17 cellular contexts compared by ENCODE assay signal in the genomic region with DNA sequence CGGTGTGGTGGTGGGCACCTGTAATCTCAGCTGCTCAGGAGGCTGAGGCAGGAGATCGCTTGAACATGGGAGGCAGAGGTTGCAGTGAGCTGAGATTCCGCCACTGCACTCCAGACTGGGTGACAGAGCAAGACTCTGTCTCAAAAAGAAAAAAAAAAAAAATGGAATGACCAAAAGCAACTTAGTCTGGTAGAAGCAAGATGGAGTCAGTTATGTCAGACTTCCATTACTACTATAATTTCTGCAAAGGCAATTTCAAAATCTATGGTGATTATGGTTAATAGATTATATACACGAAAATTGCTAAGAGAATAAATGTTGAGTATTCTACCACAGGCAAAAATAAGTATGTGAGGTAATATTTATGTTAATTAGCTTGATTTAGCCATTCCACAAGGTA. TPM values are rescaled to one million over a fixed set of nuclear protein-coding genes. Genes with fewer than 3 reads are reported as not detected.
DNase-seq lines count a peak whose midpoint lies in the region; ATAC-seq and TF ChIP-seq lines count a peak whose summit lies in the region.
"Had no signal": no experiment of that assay in that cellular context is flagged by ENCODE, and none has a peak within 500 bp of the region (broad histone marks: within the 10 kb centered on the region; RNA-seq: fewer than 3 reads in every experiment).

No MANE protein-coding gene starts in this region.

- TF ChIP-seq CTCF in WTC11 (IDR thresholded peaks at IDR 0.05), result no peak
- no peak for TF ChIP-seq CTCF in endodermal cell (conservative IDR thresholded peaks at IDR 0.05)

- H3K9me3 ChIP-seq in HUES48 (ENCODE audit: control insufficient read depth, insufficient read depth, low read length) (no peaks in the 10 kb centered on the region), endodermal cell (ENCODE audit: control insufficient read depth, low read length) (peaks cover 51% of the 10 kb centered on the region)
- H3K9me3 ChIP-seq: A549, Caco-2 had no signal

- H3K27me3 Mint-ChIP-seq in WTC11 (ENCODE audit: low read depth) (no peaks in the 10 kb centered on the region), endodermal cell (ENCODE audit: insufficient read depth) (no peaks in the 10 kb centered on the region)
- H3K27me3 Mint-ChIP-seq: B cell; CD4-positive, alpha-beta T cell had no signal

- H3K9ac ChIP-seq in HUES48 (ENCODE audit: low read depth, low read length) (no peak overlapping the region), endodermal cell (ENCODE audit: extremely low read depth, low read length, poor library complexity, severe bottlenecking) (no peak overlapping the region)
- H3K9ac ChIP-seq: BLaER1 treated with 17β-estradiol and CSF1 and Interleukin-3, amounts not matched to agents 10 nM and 100 nM had no signal

- H3K4me3 ChIP-seq in HUES48 (ENCODE audit: low read depth, low read length), result no peak overlapping the region
- no peak overlapping the region for H3K4me3 ChIP-seq in endodermal cell (ENCODE audit: low read length)
- H3K4me3 ChIP-seq: A549 had no signal

- DNase-seq in WTC11 (ENCODE audit: low spot score) (no peak), endodermal cell (no peak)
- no peak for DNase-seq in stimulated activated naive CD8-positive, alpha-beta T cell treated with anti-CD3 and anti-CD28 coated beads, Interleukin-15, Interleukin-2, amounts not matched to agents 100 U/mL and 50 U/mL, for 24 hours
- DNase-seq: AML-193; Caco-2; Calu3; CD4-positive, alpha-beta T cell; CD8-positive, alpha-beta T cell; DMS79 treated with DMSO at 0.1 percent for 48 hours; GF-D8 had no signal

- 94 to 100% methylated on average over 2 to 4 of the region's 4 CpGs for WGBS in endodermal cell (ENCODE audit: insufficient coverage in 1 of 2, insufficient read length in 1 of 2), 2 experiments

- H3K27ac Mint-ChIP-seq in WTC11 (no peak overlapping the region; the same call in 1 of the 2 replicates), endodermal cell (peak overlapping the region; percentile 39)
- H3K27ac Mint-ChIP-seq: B cell; CD4-positive, alpha-beta T cell had no signal

- H3K4me1 Mint-ChIP-seq in WTC11, result peaks cover 38% of the 10 kb centered on the region
- H3K4me1 Mint-ChIP-seq in endodermal cell, result no peaks in the 10 kb centered on the region
- H3K4me1 Mint-ChIP-seq: B cell had no signal

- H3K36me3 ChIP-seq in HUES48 (ENCODE audit: control insufficient read depth, insufficient read depth, low read length) (peaks cover 60% of the 10 kb centered on the region), endodermal cell (ENCODE audit: control insufficient read depth, insufficient read depth, low read length) (peaks cover 66% of the 10 kb centered on the region)

- ATAC-seq in WTC11, result no peak
- no peak for ATAC-seq in stimulated activated naive CD8-positive, alpha-beta T cell treated with anti-CD3 and anti-CD28 coated beads, Interleukin-15, Interleukin-2, amounts not matched to agents 100 U/mL and 50 U/mL, for 24 hours
- no peak for ATAC-seq in esophagus mucosa
- ATAC-seq: CD8-positive, alpha-beta T cell had no signal

- H3K9me3 Mint-ChIP-seq in WTC11 (peaks cover under 1% of the 10 kb centered on the region), endodermal cell (peaks cover 11% of the 10 kb centered on the region)
- H3K9me3 Mint-ChIP-seq: CD4-positive, alpha-beta T cell; CD8-positive, alpha-beta T cell had no signal

- H3K27me3 ChIP-seq in HUES48 (ENCODE audit: control insufficient read depth, insufficient read depth, low read length) (no peaks in the 10 kb centered on the region), endodermal cell (ENCODE audit: control insufficient read depth, insufficient read depth, low read length, poor library complexity, severe bottlenecking) (no peaks in the 10 kb centered on the region)
- H3K27me3 ChIP-seq: BLaER1 treated with 17β-estradiol and CSF1 and Interleukin-3, amounts not matched to agents 10 nM and 100 nM had no signal

- H3K4me1 ChIP-seq in HUES48 (ENCODE audit: control insufficient read depth, insufficient read depth, low read length), result peaks cover 18% of the 10 kb centered on the region
- H3K4me1 ChIP-seq in endodermal cell (ENCODE audit: control insufficient read depth, insufficient read depth, low read length), result no peaks in the 10 kb centered on the region
- H3K4me1 ChIP-seq: A549, Caco-2 had no signal

- H3K27ac ChIP-seq in HUES48 (ENCODE audit: low read depth, low read length) (peak overlapping the region; percentile 85), endodermal cell (ENCODE audit: low read depth, low read length) (no peak overlapping the region)
- H3K27ac ChIP-seq: 22Rv1; A549; BLaER1 treated with 17β-estradiol and CSF1 and Interleukin-3, amounts not matched to agents 10 nM and 100 nM; C4-2B had no signal

- CTCF ChIA-PET in WTC11 (lab: Charles Lee), result no interaction called here

- H3K4me3 Mint-ChIP-seq in WTC11, result no peak overlapping the region
- H3K4me3 Mint-ChIP-seq in endodermal cell, result no peak overlapping the region
- H3K4me3 Mint-ChIP-seq: B cell; CD4-positive, alpha-beta T cell; CD8-positive, alpha-beta T cell had no signal

- POLR2A ChIA-PET in WTC11 (lab: Charles Lee), result no interaction called here

- H3K36me3 Mint-ChIP-seq in WTC11 (peaks cover 24% of the 10 kb centered on the region), endodermal cell (ENCODE audit: low read depth) (peaks cover 56% of the 10 kb centered on the region)

TF ChIP-seq in WTC11, 78 proteins besides CTCF, POLR2A, EP300 and RAD21:
- TF ChIP-seq, protein P1, sequence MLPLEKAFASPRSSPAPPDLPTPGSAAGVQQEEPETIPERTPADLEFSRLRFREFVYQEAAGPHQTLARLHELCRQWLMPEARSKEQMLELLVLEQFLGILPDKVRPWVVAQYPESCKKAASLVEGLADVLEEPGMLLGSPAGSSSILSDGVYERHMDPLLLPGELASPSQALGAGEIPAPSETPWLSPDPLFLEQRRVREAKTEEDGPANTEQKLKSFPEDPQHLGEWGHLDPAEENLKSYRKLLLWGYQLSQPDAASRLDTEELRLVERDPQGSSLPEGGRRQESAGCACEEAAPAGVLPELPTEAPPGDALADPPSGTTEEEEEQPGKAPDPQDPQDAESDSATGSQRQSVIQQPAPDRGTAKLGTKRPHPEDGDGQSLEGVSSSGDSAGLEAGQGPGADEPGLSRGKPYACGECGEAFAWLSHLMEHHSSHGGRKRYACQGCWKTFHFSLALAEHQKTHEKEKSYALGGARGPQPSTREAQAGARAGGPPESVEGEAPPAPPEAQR (CRISPR knock-in tag; IDR thresholded peaks at IDR 0.05), result peak; percentile 45; the same call in 1 of the 2 replicates
- TF ChIP-seq CREB1 (CRISPR knock-in tag; IDR thresholded peaks at IDR 0.05) (no peak), MXD4 (CRISPR knock-in tag; IDR thresholded peaks at IDR 0.05; ENCODE audit: borderline replicate concordance) (peak; percentile 17; the same call in 1 of the 2 replicates), HMGA2 (CRISPR knock-in tag; IDR thresholded peaks at IDR 0.05) (no peak)
- TF ChIP-seq, protein P2, sequence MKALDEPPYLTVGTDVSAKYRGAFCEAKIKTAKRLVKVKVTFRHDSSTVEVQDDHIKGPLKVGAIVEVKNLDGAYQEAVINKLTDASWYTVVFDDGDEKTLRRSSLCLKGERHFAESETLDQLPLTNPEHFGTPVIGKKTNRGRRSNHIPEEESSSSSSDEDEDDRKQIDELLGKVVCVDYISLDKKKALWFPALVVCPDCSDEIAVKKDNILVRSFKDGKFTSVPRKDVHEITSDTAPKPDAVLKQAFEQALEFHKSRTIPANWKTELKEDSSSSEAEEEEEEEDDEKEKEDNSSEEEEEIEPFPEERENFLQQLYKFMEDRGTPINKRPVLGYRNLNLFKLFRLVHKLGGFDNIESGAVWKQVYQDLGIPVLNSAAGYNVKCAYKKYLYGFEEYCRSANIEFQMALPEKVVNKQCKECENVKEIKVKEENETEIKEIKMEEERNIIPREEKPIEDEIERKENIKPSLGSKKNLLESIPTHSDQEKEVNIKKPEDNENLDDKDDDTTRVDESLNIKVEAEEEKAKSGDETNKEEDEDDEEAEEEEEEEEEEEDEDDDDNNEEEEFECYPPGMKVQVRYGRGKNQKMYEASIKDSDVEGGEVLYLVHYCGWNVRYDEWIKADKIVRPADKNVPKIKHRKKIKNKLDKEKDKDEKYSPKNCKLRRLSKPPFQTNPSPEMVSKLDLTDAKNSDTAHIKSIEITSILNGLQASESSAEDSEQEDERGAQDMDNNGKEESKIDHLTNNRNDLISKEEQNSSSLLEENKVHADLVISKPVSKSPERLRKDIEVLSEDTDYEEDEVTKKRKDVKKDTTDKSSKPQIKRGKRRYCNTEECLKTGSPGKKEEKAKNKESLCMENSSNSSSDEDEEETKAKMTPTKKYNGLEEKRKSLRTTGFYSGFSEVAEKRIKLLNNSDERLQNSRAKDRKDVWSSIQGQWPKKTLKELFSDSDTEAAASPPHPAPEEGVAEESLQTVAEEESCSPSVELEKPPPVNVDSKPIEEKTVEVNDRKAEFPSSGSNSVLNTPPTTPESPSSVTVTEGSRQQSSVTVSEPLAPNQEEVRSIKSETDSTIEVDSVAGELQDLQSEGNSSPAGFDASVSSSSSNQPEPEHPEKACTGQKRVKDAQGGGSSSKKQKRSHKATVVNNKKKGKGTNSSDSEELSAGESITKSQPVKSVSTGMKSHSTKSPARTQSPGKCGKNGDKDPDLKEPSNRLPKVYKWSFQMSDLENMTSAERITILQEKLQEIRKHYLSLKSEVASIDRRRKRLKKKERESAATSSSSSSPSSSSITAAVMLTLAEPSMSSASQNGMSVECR (CRISPR knock-in tag; IDR thresholded peaks at IDR 0.05; ENCODE audit: borderline replicate concordance), result no peak

RNA-seq across cellular contexts. Expression of a gene that starts 32.3 kb away (rescaled TPM):
- total RNA-seq in WTC11 (2021) (61.5 to 67.0 TPM (median 66.4 TPM) in 3 replicates), endodermal cell (10 to 100 TPM; 48.3 to 60.7 TPM), esophagus mucosa (31.1 TPM)
- 61.8 TPM for polyA plus RNA-seq in endodermal cell (2013, experiment 1 of 2)
- 55.2 TPM for polyA plus RNA-seq in endodermal cell (2013, experiment 2 of 2)
